In genomic region chr11:128323381-128323780, GRCh38 we compare ENCODE assay signal across 8 cellular contexts.
A peak's percentile ranks its signal among the peaks of the same experiment; 100 is the strongest.
DNase-seq lines count a peak whose midpoint lies in the region; ATAC-seq and TF ChIP-seq lines count a peak whose summit lies in the region.

No MANE protein-coding gene starts in this region.

- no peaks in the 10 kb centered on the region for H3K36me3 ChIP-seq in BE2C
- H3K36me3 ChIP-seq in heart left ventricle: no peaks in the 10 kb centered on the region

- peak overlapping the region in 1 of 12 donors; percentile 84 for H3K27ac ChIP-seq in heart left ventricle

- peak; percentile 44 for TF ChIP-seq CTCF in BE2C (IDR thresholded peaks at IDR 0.05; ENCODE audit: low read depth, low read length)
- TF ChIP-seq CTCF in heart left ventricle (IDR thresholded peaks at IDR 0.05): peak; percentile 5 to 55 (median 20)

- TF ChIP-seq POLR2A in heart left ventricle (IDR thresholded peaks at IDR 0.05): no peak

- H3K4me1 ChIP-seq in BE2C: peaks cover 4% of the 10 kb centered on the region; the same call in 1 of the 2 replicates
- H3K4me1 ChIP-seq in heart left ventricle: peaks cover 0 to 61% (median 3%) of the 10 kb centered on the region in 12 donors

- no peaks in the 10 kb centered on the region for H3K27me3 ChIP-seq in BE2C
- H3K27me3 ChIP-seq in heart left ventricle: no peaks in the 10 kb centered on the region

- no peak for DNase-seq in BE2C
- DNase-seq in heart left ventricle: peak in 1 of 5 donors; percentile 26
- DNase-seq in RKO (ENCODE audit: low spot score): no peak
- no peak for DNase-seq in NCI-H1417 (lab: John Stamatoyannopoulos, UW)
- DNase-seq in NCI-H2081 (lab: John Stamatoyannopoulos, UW): no peak
- no peak for DNase-seq in SKM-1 (lab: John Stamatoyannopoulos, UW; ENCODE audit: unreplicated experiment)

- intact Hi-C loops in heart left ventricle (cut with DNase I): no loop called here

- H3K9me3 ChIP-seq in BE2C (no peaks in the 10 kb centered on the region), heart left ventricle (no peaks in the 10 kb centered on the region)

- ATAC-seq in GM19395 (IDR thresholded peaks at IDR 0.05; ENCODE audit: unreplicated experiment): peak; percentile 54
- ATAC-seq in SK-N-SH treated with all-trans-retinoic acid at 6 μM for 48 hours: peak; percentile 88
- ATAC-seq in heart left ventricle: peak in 3 of 4 donors; percentile 42 to 49 (median 42)

- H3K4me3 ChIP-seq in BE2C (ENCODE audit: low read depth, low read length) (no peak overlapping the region), heart left ventricle (no peak overlapping the region)

- WGBS in heart left ventricle, 4 donors: 46 to 76% (median 70%) methylated on average over 2 of the region's 2 CpGs

TF ChIP-seq in SK-N-SH treated with all-trans-retinoic acid at 6 μM for 48 hours, 23 proteins besides CTCF, POLR2A, EP300 and RAD21:
- TF ChIP-seq, protein P1, sequence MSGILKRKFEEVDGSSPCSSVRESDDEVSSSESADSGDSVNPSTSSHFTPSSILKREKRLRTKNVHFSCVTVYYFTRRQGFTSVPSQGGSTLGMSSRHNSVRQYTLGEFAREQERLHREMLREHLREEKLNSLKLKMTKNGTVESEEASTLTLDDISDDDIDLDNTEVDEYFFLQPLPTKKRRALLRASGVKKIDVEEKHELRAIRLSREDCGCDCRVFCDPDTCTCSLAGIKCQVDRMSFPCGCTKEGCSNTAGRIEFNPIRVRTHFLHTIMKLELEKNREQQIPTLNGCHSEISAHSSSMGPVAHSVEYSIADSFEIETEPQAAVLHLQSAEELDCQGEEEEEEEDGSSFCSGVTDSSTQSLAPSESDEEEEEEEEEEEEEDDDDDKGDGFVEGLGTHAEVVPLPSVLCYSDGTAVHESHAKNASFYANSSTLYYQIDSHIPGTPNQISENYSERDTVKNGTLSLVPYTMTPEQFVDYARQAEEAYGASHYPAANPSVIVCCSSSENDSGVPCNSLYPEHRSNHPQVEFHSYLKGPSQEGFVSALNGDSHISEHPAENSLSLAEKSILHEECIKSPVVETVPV (CRISPR knock-in tag; IDR thresholded peaks at IDR 0.05): no peak
- TF ChIP-seq ZNF70 (CRISPR knock-in tag; IDR thresholded peaks at IDR 0.05) (no peak), RARB (CRISPR knock-in tag; IDR thresholded peaks at IDR 0.05) (no peak), SNAI2 (CRISPR knock-in tag; IDR thresholded peaks at IDR 0.05) (no peak), GLIS3 (CRISPR knock-in tag; IDR thresholded peaks at IDR 0.05) (no peak), PPARA (CRISPR knock-in tag; IDR thresholded peaks at IDR 0.05; ENCODE audit: borderline replicate concordance) (no peak), TOX (CRISPR knock-in tag; IDR thresholded peaks at IDR 0.05; ENCODE audit: borderline replicate concordance) (no peak), CSDC2 (CRISPR knock-in tag; IDR thresholded peaks at IDR 0.05) (no peak), ZNF8 (CRISPR knock-in tag; IDR thresholded peaks at IDR 0.05) (no peak), CREB5 (CRISPR knock-in tag; IDR thresholded peaks at IDR 0.05; ENCODE audit: low read depth) (no peak)
- TF ChIP-seq, protein P2, sequence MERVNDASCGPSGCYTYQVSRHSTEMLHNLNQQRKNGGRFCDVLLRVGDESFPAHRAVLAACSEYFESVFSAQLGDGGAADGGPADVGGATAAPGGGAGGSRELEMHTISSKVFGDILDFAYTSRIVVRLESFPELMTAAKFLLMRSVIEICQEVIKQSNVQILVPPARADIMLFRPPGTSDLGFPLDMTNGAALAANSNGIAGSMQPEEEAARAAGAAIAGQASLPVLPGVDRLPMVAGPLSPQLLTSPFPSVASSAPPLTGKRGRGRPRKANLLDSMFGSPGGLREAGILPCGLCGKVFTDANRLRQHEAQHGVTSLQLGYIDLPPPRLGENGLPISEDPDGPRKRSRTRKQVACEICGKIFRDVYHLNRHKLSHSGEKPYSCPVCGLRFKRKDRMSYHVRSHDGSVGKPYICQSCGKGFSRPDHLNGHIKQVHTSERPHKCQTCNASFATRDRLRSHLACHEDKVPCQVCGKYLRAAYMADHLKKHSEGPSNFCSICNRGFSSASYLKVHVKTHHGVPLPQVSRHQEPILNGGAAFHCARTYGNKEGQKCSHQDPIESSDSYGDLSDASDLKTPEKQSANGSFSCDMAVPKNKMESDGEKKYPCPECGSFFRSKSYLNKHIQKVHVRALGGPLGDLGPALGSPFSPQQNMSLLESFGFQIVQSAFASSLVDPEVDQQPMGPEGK (CRISPR knock-in tag; IDR thresholded peaks at IDR 0.05; ENCODE audit: borderline replicate concordance): no peak
TF ChIP-seq in SK-N-SH treated with all-trans-retinoic acid at 6 μM for 48 hours: peak in this region for 0.
